Comparison of ENCODE assay signal across 8 cellular contexts in genomic region chr9:22447607-22448305, GRCh38. TPM values are rescaled to one million over a fixed set of nuclear protein-coding genes. Genes with fewer than 3 reads are reported as not detected.
DNase-seq lines count a peak whose midpoint lies in the region; ATAC-seq and TF ChIP-seq lines count a peak whose summit lies in the region.

No MANE protein-coding gene starts in this region.

- CTCF ChIA-PET in OCI-LY7 (lab: Charles Lee; ENCODE audit: unreplicated experiment), result no interaction called here

- TF ChIP-seq CTCF in WI38 (IDR thresholded peaks at IDR 0.05; ENCODE audit: low read depth, low read length) (no peak), natural killer cell (IDR thresholded peaks at IDR 0.05) (no peak), OCI-LY7 (conservative IDR thresholded peaks at IDR 0.05; ENCODE audit: low read length) (no peak)

- POLR2A ChIA-PET in OCI-LY7 (lab: Charles Lee), result interaction anchor here (0.7 to 1.4 kb wide), 2 partner anchors 19 to 36 kb away, joined by 3 read pairs; no protein-coding TSS in a partner anchor

- no TSS peak for BruUV-seq in OCI-LY7 (replicated peaks; lab: Mats Ljungman, UMichigan)

- intact Hi-C loops in natural killer cell (cut with micrococcal nuclease) (no loop called here), OCI-LY7 (cut with micrococcal nuclease; ENCODE audit: unreplicated experiment) (loop anchor here (10.0 kb wide), 1 partner anchor 957 kb away; no protein-coding TSS in a partner anchor)

- ATAC-seq in natural killer cell, result no peak

- H3K79me2 ChIP-seq in OCI-LY7 (ENCODE audit: insufficient read depth, low read depth, low read length), result no peaks in the 10 kb centered on the region

- no peaks in the 10 kb centered on the region for H3K36me3 Mint-ChIP-seq in natural killer cell

- H3K27ac Mint-ChIP-seq in natural killer cell, result no peak overlapping the region

- no peaks in the 10 kb centered on the region for H3K4me1 Mint-ChIP-seq in natural killer cell

- DNase-seq in H7 (peak; percentile 16), skeletal muscle cell (ENCODE audit: low read depth) (no peak), AG20443 (ENCODE audit: low spot score) (no peak), natural killer cell (no peak), OCI-LY7 (ENCODE audit: low spot score) (no peak)
- DNase-seq in effector CD8-positive, alpha-beta T cell (lab: John Stamatoyannopoulos, UW), result no peak

- H3K36me3 ChIP-seq in H7 (replicated peaks; ENCODE audit: control insufficient read depth, insufficient read depth, low read length), result no peaks in the 10 kb centered on the region
- H3K36me3 ChIP-seq in iPS-20b (ENCODE audit: insufficient read depth, low read depth, low read length), result peaks cover 5% of the 10 kb centered on the region
- no peaks in the 10 kb centered on the region for H3K36me3 ChIP-seq in OCI-LY7 (ENCODE audit: insufficient read depth, low read length)

- H2AFZ ChIP-seq in OCI-LY7 (ENCODE audit: low read length), result no peak overlapping the region

- no peaks in the 10 kb centered on the region for H4K20me1 ChIP-seq in OCI-LY7 (ENCODE audit: insufficient read depth, low read length)

- H3K9ac ChIP-seq in iPS-20b (ENCODE audit: low read depth, low read length), result peak overlapping the region; percentile 72

- H3K4me3 Mint-ChIP-seq in natural killer cell, result no peak overlapping the region

- no peak overlapping the region for H3K4me2 ChIP-seq in OCI-LY7 (ENCODE audit: low read length)

- H3K27me3 Mint-ChIP-seq in natural killer cell (ENCODE audit: low read depth in 2 of 2), result peaks cover 17 to 36% of the 10 kb centered on the region in 2 donors

- H3K4me3 ChIP-seq in H7 (ENCODE audit: insufficient read depth, low read depth, low read length) (peak overlapping the region; percentile 88), WI38 (ENCODE audit: low read depth, low read length) (peak overlapping the region; percentile 54), iPS-20b (ENCODE audit: low read length) (peak overlapping the region; percentile 82), skeletal muscle cell (ENCODE audit: low read depth, low read length) (peak overlapping the region; percentile 70), OCI-LY7 (ENCODE audit: low read depth, low read length, poor library complexity, severe bottlenecking) (no peak overlapping the region)

- no peaks in the 10 kb centered on the region for H3K9me3 Mint-ChIP-seq in natural killer cell

- H3K4me1 ChIP-seq in iPS-20b (ENCODE audit: insufficient read depth, low read length) (peaks cover 9% of the 10 kb centered on the region; the same call in 1 of the 2 replicates), OCI-LY7 (ENCODE audit: insufficient read depth, low read length, poor library complexity, severe bottlenecking) (no peaks in the 10 kb centered on the region)

- H3K9me3 ChIP-seq in iPS-20b (ENCODE audit: insufficient read depth, low read depth, low read length) (no peaks in the 10 kb centered on the region), OCI-LY7 (ENCODE audit: low read length) (no peaks in the 10 kb centered on the region)

- H3K27me3 ChIP-seq in H7 (ENCODE audit: control insufficient read depth, insufficient read depth, low read length), result no peaks in the 10 kb centered on the region
- peaks cover 8% of the 10 kb centered on the region for H3K27me3 ChIP-seq in iPS-20b (ENCODE audit: insufficient read depth, low read length)

- 0 out of 2 replicates have a peak, but pooled peaks cover 1% of the 10 kb centered on the region for H3K9me2 ChIP-seq in OCI-LY7 (ENCODE audit: insufficient read depth, low read length)

- H3K27ac ChIP-seq in iPS-20b (ENCODE audit: low read length), result no peak overlapping the region
- no peak overlapping the region for H3K27ac ChIP-seq in OCI-LY7 (ENCODE audit: low read depth, low read length, poor library complexity, severe bottlenecking)

RNA-seq across cellular contexts. Expression of gene DMRTA1, which starts 1.1 kb away (rescaled TPM):
- 3.4 and 4.0 TPM in 2 replicates for total RNA-seq in H7 (2014; rRNA removed; shearing (Covaris generic))
- not detected for total RNA-seq in natural killer cell
- total RNA-seq in OCI-LY7 (2014; rRNA removed; shearing (Covaris generic)), result 0.05 TPM in 1 of 2 replicates, not detected in the other
- total RNA-seq in OCI-LY7 (2022), result not detected in 2 replicates
